13 cellular contexts compared by ENCODE assay signal in genomic region chr2:28709101-28709500, GRCh38. TPM values are rescaled to one million over a fixed set of nuclear protein-coding genes. Genes with fewer than 3 reads are reported as not detected.
A peak's percentile ranks its signal among the peaks of the same experiment; 100 is the strongest.
DNase-seq lines count a peak whose midpoint lies in the region; ATAC-seq and TF ChIP-seq lines count a peak whose summit lies in the region.
"Had no signal": no experiment of that assay in that cellular context is flagged by ENCODE, and none has a peak within 500 bp of the region (broad histone marks: within the 10 kb centered on the region; RNA-seq: fewer than 3 reads in every experiment).

No MANE protein-coding gene starts in this region.

- TF ChIP-seq POLR2A in breast epithelium (IDR thresholded peaks at IDR 0.05), result no peak

- CTCF ChIA-PET in MCF 10A (lab: Yijun Ruan, JAX), result interaction anchor here (0.6 kb wide), 1 partner anchor 13 kb away, joined by 3 read pairs; no protein-coding TSS in a partner anchor

- no peak for TF ChIP-seq CTCF in breast epithelium (IDR thresholded peaks at IDR 0.05)
- no peak for TF ChIP-seq CTCF in MCF 10A (IDR thresholded peaks at IDR 0.05; ENCODE audit: unreplicated experiment)
- no peak for TF ChIP-seq CTCF in dorsolateral prefrontal cortex (IDR thresholded peaks at IDR 0.05 in 54 of 56, conservative IDR thresholded peaks at IDR 0.05 in 2 of 56; ENCODE audit: low read depth in 1 of 56, partially characterized antibody in 56 of 56)
- TF ChIP-seq CTCF in upper lobe of right lung (IDR thresholded peaks at IDR 0.05), result no peak

- H3K27me3 Mint-ChIP-seq in MCF 10A (ENCODE audit: insufficient read depth, unreplicated experiment), result no peaks in the 10 kb centered on the region

- POLR2A ChIA-PET in MCF 10A (lab: Yijun Ruan, JAX), result interaction anchor here (0.9 kb wide), 1 partner anchor 42 kb away, joined by 4 read pairs; no protein-coding TSS in a partner anchor

- H3K36me3 Mint-ChIP-seq in MCF 10A (ENCODE audit: insufficient read depth, unreplicated experiment), result no peaks in the 10 kb centered on the region

- H3K36me3 ChIP-seq in breast epithelium (no peaks in the 10 kb centered on the region), upper lobe of right lung (no peaks in the 10 kb centered on the region)

- ATAC-seq in upper lobe of right lung, result peak; percentile 93
- no peak for ATAC-seq in HG03196 (IDR thresholded peaks at IDR 0.05; ENCODE audit: unreplicated experiment)
- no peak for ATAC-seq in HG03439 (IDR thresholded peaks at IDR 0.05; ENCODE audit: unreplicated experiment)
- ATAC-seq in GM21737 (IDR thresholded peaks at IDR 0.05; ENCODE audit: unreplicated experiment), result no peak

- H3K4me3 Mint-ChIP-seq in MCF 10A (ENCODE audit: unreplicated experiment), result no peak overlapping the region

- H3K4me3 ChIP-seq in breast epithelium (no peak overlapping the region), dorsolateral prefrontal cortex (no peak overlapping the region), upper lobe of right lung (no peak overlapping the region)

- no peak overlapping the region for H3K27ac Mint-ChIP-seq in MCF 10A (ENCODE audit: low read depth, unreplicated experiment)

- peaks cover 6% of the 10 kb centered on the region for H3K4me1 Mint-ChIP-seq in MCF 10A (ENCODE audit: insufficient read depth, unreplicated experiment)

- no peaks in the 10 kb centered on the region for H3K27me3 ChIP-seq in breast epithelium
- H3K27me3 ChIP-seq in dorsolateral prefrontal cortex, result no peaks in the 10 kb centered on the region
- no peaks in the 10 kb centered on the region for H3K27me3 ChIP-seq in upper lobe of right lung

- BruUV-seq in MCF 10A (replicated peaks; lab: Mats Ljungman, UMichigan), result no TSS peak

- H3K4me1 ChIP-seq in breast epithelium (peaks cover 0 to 5% of the 10 kb centered on the region in 2 donors), upper lobe of right lung (no peaks in the 10 kb centered on the region)

- peaks cover 20% of the 10 kb centered on the region for H3K9me3 Mint-ChIP-seq in MCF 10A (ENCODE audit: unreplicated experiment)

- intact Hi-C loops in breast epithelium (cut with DNase I; ENCODE audit: low total_unique reads), result no loop called here
- intact Hi-C loops in MCF 10A (cut with micrococcal nuclease), result no loop called here
- intact Hi-C loops in dorsolateral prefrontal cortex (cut with DNase I), result loop anchor here in 1 of 2 donors (5.0 to 10.0 kb wide), 2 partner anchors 38 to 114 kb away; no protein-coding TSS in a partner anchor
- intact Hi-C loops in upper lobe of right lung (cut with DNase I), result no loop called here

- H3K9me3 ChIP-seq in breast epithelium, result no peaks in the 10 kb centered on the region
- H3K9me3 ChIP-seq in upper lobe of right lung, result no peaks in the 10 kb centered on the region

- H3K27ac ChIP-seq in breast epithelium (peak overlapping the region; percentile 60 to 65), dorsolateral prefrontal cortex (peak overlapping the region in 35 of 59 donors; percentile 3 to 84 (median 60)), upper lobe of right lung (peak overlapping the region; percentile 60)
- H3K27ac ChIP-seq: VCaP had no signal

- DNase-seq in breast epithelium (ENCODE audit: low spot score in 2 of 2) (no peak), MCF 10A (ENCODE audit: unreplicated experiment) (no peak), dorsolateral prefrontal cortex (no peak), mucosa of gallbladder (ENCODE audit: low spot score) (peak; percentile 14), upper lobe of right lung (peak; percentile 71)
- DNase-seq: AML-193, amniotic stem cell, NCI-H524 treated with DMSO at 0.1 percent for 48 hours, SIG-M5 had no signal

RNA-seq across cellular contexts. Expression of gene PPP1CB, which starts 42.5 kb away (rescaled TPM):
- total RNA-seq in breast epithelium (100 to 1,000 TPM; 189 to 294 (median 289) TPM), MCF 10A (2022) (244 and 269 TPM in 2 replicates), dorsolateral prefrontal cortex (100 to 1,000 TPM; 152 to 296 (median 223) TPM), mucosa of gallbladder (395 TPM), upper lobe of right lung (256 TPM)

Comparison
In these comparisons a context has a peak if more than half of its experiments do, and no peak if none do; other contexts are left out.
1. DNase-seq: peak in mucosa of gallbladder (single experiment) and upper lobe of right lung (single experiment); none in breast epithelium (0 of 2), MCF 10A (single experiment) and dorsolateral prefrontal cortex (0 of 10).
2. Peak in every context shown above with its lines, with median percentiles within 50 percentile points of each other: H3K27ac ChIP-seq.